8 cellular contexts compared by ENCODE assay signal in genomic region chrX:48508400-48509244, GRCh38. TPM values are rescaled to one million over a fixed set of nuclear protein-coding genes. Genes with fewer than 3 reads are reported as not detected.
DNase-seq lines count a peak whose midpoint lies in the region; ATAC-seq lines count a peak whose summit lies in the region.

PORCN (plus strand) TSS chrX:48508992; CDS start chrX:48509821, 829 bp downstream.

- H3K9me3 Mint-ChIP-seq in naive B cell: no peaks in the 10 kb centered on the region
- no peaks in the 10 kb centered on the region for H3K9me3 Mint-ChIP-seq in stimulated activated effector memory CD8-positive, alpha-beta T cell treated with anti-CD3 and anti-CD28 coated beads, Interleukin-12 subunit alpha, Interleukin-12 subunit beta, amount 100 ng/mL, for 72 hours

- ATAC-seq in HG03520 (IDR thresholded peaks at IDR 0.05; ENCODE audit: unreplicated experiment) (peak; percentile 62), esophagus mucosa (peak; percentile 85), naive B cell (ENCODE audit: low read depth in 2 of 2) (peak; percentile 87 to 89)
- ATAC-seq in stimulated activated effector memory CD8-positive, alpha-beta T cell treated with anti-CD3 and anti-CD28 coated beads, Interleukin-12 subunit alpha, Interleukin-12 subunit beta, amount 100 ng/mL, for 72 hours: peak; percentile 95

- no peaks in the 10 kb centered on the region for H3K36me3 Mint-ChIP-seq in naive B cell
- H3K36me3 Mint-ChIP-seq in stimulated activated effector memory CD8-positive, alpha-beta T cell treated with anti-CD3 and anti-CD28 coated beads, Interleukin-12 subunit alpha, Interleukin-12 subunit beta, amount 100 ng/mL, for 72 hours: peaks cover 6% of the 10 kb centered on the region

- DNase-seq in AML-193 (lab: John Stamatoyannopoulos, UW) (peak; percentile 33 to 38), GM19238 (ENCODE audit: insufficient read length, low spot score) (peak; percentile 91), OCI-M1 (lab: John Stamatoyannopoulos, UW) (peak; percentile 73), naive B cell (peak; percentile 74)
- peak; percentile 78 for DNase-seq in activated T-cell treated with anti-CD3 and anti-CD28 coated beads, Interleukin-2, amount 50 U/mL, for 1 hour
- peak; percentile 49 to 82 for DNase-seq in stimulated activated effector memory CD8-positive, alpha-beta T cell treated with anti-CD3 and anti-CD28 coated beads, Interleukin-12 subunit alpha, Interleukin-12 subunit beta, amount 100 ng/mL, for 72 hours (ENCODE audit: low spot score in 2 of 2)

- peak within 1 kb of the TSS; percentile 90 to 98 (median 96) for H3K27ac Mint-ChIP-seq in naive B cell
- H3K27ac Mint-ChIP-seq in stimulated activated effector memory CD8-positive, alpha-beta T cell treated with anti-CD3 and anti-CD28 coated beads, Interleukin-12 subunit alpha, Interleukin-12 subunit beta, amount 100 ng/mL, for 72 hours: peak within 1 kb of the TSS; percentile 87

- peaks cover 17 to 25% (median 17%) of the 10 kb centered on the region in 3 donors for H3K4me1 Mint-ChIP-seq in naive B cell
- peaks cover 28% of the 10 kb centered on the region for H3K4me1 Mint-ChIP-seq in stimulated activated effector memory CD8-positive, alpha-beta T cell treated with anti-CD3 and anti-CD28 coated beads, Interleukin-12 subunit alpha, Interleukin-12 subunit beta, amount 100 ng/mL, for 72 hours

- H3K27me3 Mint-ChIP-seq in naive B cell: peaks cover 0 to 9% (median 0%) of the 10 kb centered on the region in 3 donors

- peak within 1 kb of the TSS; percentile 87 to 95 (median 94) for H3K4me3 Mint-ChIP-seq in naive B cell
- peak within 1 kb of the TSS; percentile 88 for H3K4me3 Mint-ChIP-seq in stimulated activated effector memory CD8-positive, alpha-beta T cell treated with anti-CD3 and anti-CD28 coated beads, Interleukin-12 subunit alpha, Interleukin-12 subunit beta, amount 100 ng/mL, for 72 hours

RNA-seq across cellular contexts. Expression of gene PORCN, which starts in this region (rescaled TPM):
- total RNA-seq in esophagus mucosa: 10.3 TPM
- polyA plus RNA-seq in naive B cell (ENCODE audit: low read depth in 6 of 6): 10 to 100 TPM in 3 of 6 donors, 1 to 10 TPM in 3; 1.5 to 12.2 (median 9.0) TPM

Comparison
In these comparisons a context has a peak if more than half of its experiments do, and no peak if none do; other contexts are left out.
1. Peak in every context shown above with its lines: DNase-seq and ATAC-seq.
2. DNase-seq: peak in every context shown above with its lines; median percentile 91 in GM19238; 78 in activated T-cell treated with anti-CD3 and anti-CD28 coated beads, Interleukin-2, amount 50 U/mL, for 1 hour; 74 in naive B cell; 73 in OCI-M1; 66 in stimulated activated effector memory CD8-positive, alpha-beta T cell treated with anti-CD3 and anti-CD28 coated beads, Interleukin-12 subunit alpha, Interleukin-12 subunit beta, amount 100 ng/mL, for 72 hours; 36 in AML-193.